Comparison of ENCODE assay signal across 18 cellular contexts in genomic region chr2:117127680-117128079, GRCh38.
"Had no signal": no experiment of that assay in that cellular context is flagged by ENCODE, and none has a peak within 500 bp of the region (broad histone marks: within the 10 kb centered on the region; RNA-seq: fewer than 3 reads in every experiment).

No MANE protein-coding gene starts in this region.

- H3K9me3 Mint-ChIP-seq: neural crest cell had no signal

- H3K27ac ChIP-seq: heart right ventricle, ovary, thyroid gland, vagina, VCaP had no signal

- H3K9me3 ChIP-seq: ovary, thyroid gland, vagina had no signal

- H3K27me3 Mint-ChIP-seq: activated naive CD8-positive, alpha-beta T cell treated with anti-CD3 and anti-CD28 coated beads, Interleukin-2, amount 50 U/mL, for 24 hours; activated T-helper 17 cell treated with anti-CD3 and anti-CD28 coated beads, Interleukin-2, amount 50 U/mL, for 72 hours; dendritic cell treated with granulocyte-macrophage colony-stimulating factor and Interleukin-4, amounts not matched to agents 40 ng/mL and 50 ng/mL, for 4 days; stimulated activated naive B cell treated with anti-CD40 and anti-IgM and Interleukin-4, amounts not matched to agents 10 μg/mL and 1 μg/mL and 100 μg/mL, for 72 hours had no signal

- H3K4me3 Mint-ChIP-seq: activated naive CD8-positive, alpha-beta T cell treated with anti-CD3 and anti-CD28 coated beads, Interleukin-2, amount 50 U/mL, for 24 hours; activated T-helper 17 cell treated with anti-CD3 and anti-CD28 coated beads, Interleukin-2, amount 50 U/mL, for 72 hours; dendritic cell treated with granulocyte-macrophage colony-stimulating factor and Interleukin-4, amounts not matched to agents 40 ng/mL and 50 ng/mL, for 4 days; neural crest cell; stimulated activated naive B cell treated with anti-CD40 and anti-IgM and Interleukin-4, amounts not matched to agents 10 μg/mL and 1 μg/mL and 100 μg/mL, for 72 hours had no signal

- DNase-seq: activated CD4-positive, alpha-beta T cell treated with anti-CD3 and anti-CD28 coated beads for 1 hour; activated CD4-positive, alpha-beta T cell treated with anti-CD3 and anti-CD28 coated beads, Interleukin-2, amount 50 U/mL, for 4 hours; activated naive CD4-positive, alpha-beta T cell treated with Interleukin-2 at 50 U/mL for 16 hours; activated naive CD8-positive, alpha-beta T cell treated with anti-CD3 and anti-CD28 coated beads, Interleukin-2, amount 50 U/mL, for 24 hours; effector memory CD4-positive, alpha-beta T cell; foreskin fibroblast; heart right ventricle; midbrain; ovary; stimulated activated CD4-positive, alpha-beta T cell treated with anti-CD3 and anti-CD28 coated beads, Interleukin-15, amount 100 ng/mL, for 24 hours; stimulated activated CD4-positive, alpha-beta T cell treated with anti-CD3 and anti-CD28 coated beads, Interleukin-4, amount 100 ng/mL, for 1 hour; stimulated activated naive B cell treated with anti-CD40 and anti-IgM and Interleukin-4, amounts not matched to agents 10 μg/mL and 1 μg/mL and 100 μg/mL, for 72 hours; thyroid gland had no signal

- H3K4me3 ChIP-seq: heart right ventricle, ovary, thyroid gland, vagina had no signal

- H3K4me1 Mint-ChIP-seq: activated naive CD8-positive, alpha-beta T cell treated with anti-CD3 and anti-CD28 coated beads, Interleukin-2, amount 50 U/mL, for 24 hours; activated T-helper 17 cell treated with anti-CD3 and anti-CD28 coated beads, Interleukin-2, amount 50 U/mL, for 72 hours; stimulated activated naive B cell treated with anti-CD40 and anti-IgM and Interleukin-4, amounts not matched to agents 10 μg/mL and 1 μg/mL and 100 μg/mL, for 72 hours had no signal

- H3K4me1 ChIP-seq: heart right ventricle, thyroid gland, vagina had no signal

- H3K27me3 ChIP-seq: heart right ventricle, ovary, thyroid gland, vagina had no signal

- H3K27ac Mint-ChIP-seq: activated naive CD8-positive, alpha-beta T cell treated with anti-CD3 and anti-CD28 coated beads, Interleukin-2, amount 50 U/mL, for 24 hours; activated T-helper 17 cell treated with anti-CD3 and anti-CD28 coated beads, Interleukin-2, amount 50 U/mL, for 72 hours; dendritic cell treated with granulocyte-macrophage colony-stimulating factor and Interleukin-4, amounts not matched to agents 40 ng/mL and 50 ng/mL, for 4 days; stimulated activated naive B cell treated with anti-CD40 and anti-IgM and Interleukin-4, amounts not matched to agents 10 μg/mL and 1 μg/mL and 100 μg/mL, for 72 hours had no signal

- H3K36me3 ChIP-seq: heart right ventricle, ovary, thyroid gland, vagina had no signal

- H3K36me3 Mint-ChIP-seq: stimulated activated naive B cell treated with anti-CD40 and anti-IgM and Interleukin-4, amounts not matched to agents 10 μg/mL and 1 μg/mL and 100 μg/mL, for 72 hours had no signal
